27 cellular contexts compared by ENCODE assay signal in the genomic region with DNA sequence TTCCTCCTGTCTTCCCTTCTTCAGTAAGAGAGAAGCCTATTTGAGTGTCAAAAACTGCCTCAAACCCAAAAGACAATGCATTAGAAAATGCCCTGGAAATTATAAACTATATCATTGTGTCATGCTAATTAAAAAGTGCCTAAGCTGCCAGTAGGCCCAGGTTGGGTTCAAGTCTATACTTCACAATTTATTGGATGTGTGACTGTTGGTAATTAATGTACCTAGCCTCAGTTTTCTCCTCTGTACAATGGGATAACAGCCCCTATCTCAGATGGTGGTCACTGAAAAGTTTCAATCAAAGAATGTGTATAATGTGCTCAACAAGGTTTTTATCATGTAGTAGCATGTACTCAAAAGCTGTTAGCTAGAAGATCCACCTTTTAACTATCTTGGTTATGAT.
"Had no signal": no experiment of that assay in that cellular context is flagged by ENCODE, and none has a peak within 500 bp of the region (broad histone marks: within the 10 kb centered on the region; RNA-seq: fewer than 3 reads in every experiment).

No MANE protein-coding gene starts in this region.

- H3K36me3 ChIP-seq: ascending aorta, brain microvascular endothelial cell, heart left ventricle, neural progenitor cell, right atrium auricular region, tibial nerve had no signal

- DNase-seq: activated CD4-positive, alpha-beta T cell treated with anti-CD3 and anti-CD28 coated beads for 4 hours; activated CD4-positive, alpha-beta T cell treated with anti-CD3 and anti-CD28 coated beads, Interleukin-2, amount 50 U/mL, for 4 hours; activated effector memory CD4-positive, alpha-beta T cell treated with anti-CD3 and anti-CD28 coated beads, Interleukin-2, amount 50 U/mL, for 16 hours; activated naive CD4-positive, alpha-beta T cell treated with anti-CD3 and anti-CD28 coated beads for 36 hours; activated naive CD8-positive, alpha-beta T cell treated with anti-CD3 and anti-CD28 coated beads for 36 hours; brain microvascular endothelial cell; caudate nucleus; foreskin fibroblast; heart left ventricle; hypothalamus; immature natural killer cell; kidney; left colon; natural killer cell; occipital lobe; stimulated activated CD4-positive, alpha-beta T cell treated with anti-CD3 and anti-CD28 coated beads, Interleukin-2, amount 100 ng/mL, for 48 hours; stimulated activated naive CD4-positive, alpha-beta T cell treated with Interleukin-2 at 50 U/mL for 16 hours; T-helper 9 cell had no signal

- H3K9ac ChIP-seq: neural progenitor cell had no signal

- H3K27me3 ChIP-seq: ascending aorta, brain microvascular endothelial cell, heart left ventricle, neural progenitor cell, right atrium auricular region, tibial nerve had no signal

- H3K9me3 ChIP-seq: ascending aorta, heart left ventricle, right atrium auricular region, tibial nerve had no signal

- H3K27ac ChIP-seq: ascending aorta, heart left ventricle, neural progenitor cell, tibial nerve, VCaP had no signal

- H3K4me2 ChIP-seq: neural progenitor cell had no signal

- H3K27me3 Mint-ChIP-seq: activated naive CD8-positive, alpha-beta T cell treated with anti-CD3 and anti-CD28 coated beads for 36 hours; memory B cell had no signal

- H3K4me3 ChIP-seq: ascending aorta, heart left ventricle, neural progenitor cell, right atrium auricular region, tibial nerve had no signal

- H3K9me3 Mint-ChIP-seq: activated naive CD4-positive, alpha-beta T cell treated with anti-CD3 and anti-CD28 coated beads for 36 hours; memory B cell; neural progenitor cell had no signal

- ATAC-seq: esophagus mucosa, left colon, natural killer cell had no signal

- H3K4me1 ChIP-seq: ascending aorta, neural progenitor cell, right atrium auricular region, tibial nerve had no signal

- H3K27ac Mint-ChIP-seq: activated naive CD4-positive, alpha-beta T cell treated with anti-CD3 and anti-CD28 coated beads for 36 hours; activated naive CD8-positive, alpha-beta T cell treated with anti-CD3 and anti-CD28 coated beads for 36 hours; activated T-helper 1 cell treated with anti-CD3 and anti-CD28 coated beads, Interleukin-12 subunit alpha, Interleukin-12 subunit beta, Interleukin-2, Interleukin-4 antibody, amounts not matched to agents 30 ng/mL and 10 ng/mL and 1 ng/mL, durations not matched to agents 14 hours and 24 hours and 36 hours; immature natural killer cell; memory B cell; natural killer cell; neural progenitor cell; T-helper 1 cell treated with Interleukin-12 subunit alpha and Interleukin-12 subunit beta and Interleukin-4 antibody, amounts not matched to agents 30 μg/mL and 1 μg/mL, for 36 hours had no signal

- H2AFZ ChIP-seq: neural progenitor cell had no signal

- H3K4me3 Mint-ChIP-seq: activated naive CD4-positive, alpha-beta T cell treated with anti-CD3 and anti-CD28 coated beads for 36 hours; activated naive CD8-positive, alpha-beta T cell treated with anti-CD3 and anti-CD28 coated beads for 36 hours; activated T-helper 1 cell treated with anti-CD3 and anti-CD28 coated beads, Interleukin-12 subunit alpha, Interleukin-12 subunit beta, Interleukin-2, Interleukin-4 antibody, amounts not matched to agents 30 ng/mL and 10 ng/mL and 1 ng/mL, durations not matched to agents 14 hours and 24 hours and 36 hours; immature natural killer cell; memory B cell; natural killer cell; neural progenitor cell; T-helper 1 cell treated with Interleukin-12 subunit alpha and Interleukin-12 subunit beta and Interleukin-4 antibody, amounts not matched to agents 30 μg/mL and 1 μg/mL, for 36 hours had no signal

- H3K36me3 Mint-ChIP-seq: memory B cell, neural progenitor cell had no signal
